Comparison of ENCODE assay signal across 1 cellular context in the genomic region with DNA sequence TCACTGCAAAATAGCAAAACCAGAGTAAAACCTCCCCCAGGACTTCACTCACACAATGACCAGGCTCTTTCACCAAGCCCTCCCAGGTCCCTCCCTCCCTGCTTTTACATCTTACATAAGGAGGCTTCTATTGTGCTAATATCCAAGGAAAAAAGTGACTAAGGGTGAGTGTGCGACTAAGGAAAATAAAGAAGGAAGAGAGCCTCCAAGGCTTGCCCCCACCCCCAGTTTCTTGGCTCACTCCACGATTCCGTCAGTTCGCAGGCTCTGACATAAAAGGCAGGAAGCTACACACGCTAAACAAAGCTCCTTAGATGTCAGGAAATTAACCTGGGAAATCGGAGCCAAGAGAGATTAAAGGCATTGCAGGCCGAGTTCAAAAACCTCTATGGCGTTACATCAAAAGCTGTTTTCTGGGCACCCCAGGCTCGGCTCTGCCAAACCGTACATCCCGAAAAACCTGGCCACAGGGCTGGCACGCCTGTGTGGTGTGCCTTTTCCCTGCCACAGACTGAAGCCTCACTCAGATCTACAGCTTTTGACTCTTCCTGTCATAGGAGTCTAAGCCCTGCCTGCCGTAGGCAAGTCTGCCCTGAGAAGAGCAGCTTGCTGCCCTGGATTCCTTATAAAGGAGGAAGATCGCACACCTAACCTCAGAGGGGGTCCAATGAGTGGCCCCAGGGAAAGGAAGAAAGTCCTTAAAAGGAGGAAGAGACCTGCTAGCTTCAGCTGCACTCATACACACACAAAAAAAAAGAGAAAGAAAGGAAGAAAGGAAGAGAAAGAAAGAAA.
TF ChIP-seq lines count a peak whose summit lies in the region.

No MANE protein-coding gene starts in this region.

TF ChIP-seq in neural cell, 6 proteins besides CTCF, POLR2A, EP300 and RAD21:
- TF ChIP-seq, protein P1, sequence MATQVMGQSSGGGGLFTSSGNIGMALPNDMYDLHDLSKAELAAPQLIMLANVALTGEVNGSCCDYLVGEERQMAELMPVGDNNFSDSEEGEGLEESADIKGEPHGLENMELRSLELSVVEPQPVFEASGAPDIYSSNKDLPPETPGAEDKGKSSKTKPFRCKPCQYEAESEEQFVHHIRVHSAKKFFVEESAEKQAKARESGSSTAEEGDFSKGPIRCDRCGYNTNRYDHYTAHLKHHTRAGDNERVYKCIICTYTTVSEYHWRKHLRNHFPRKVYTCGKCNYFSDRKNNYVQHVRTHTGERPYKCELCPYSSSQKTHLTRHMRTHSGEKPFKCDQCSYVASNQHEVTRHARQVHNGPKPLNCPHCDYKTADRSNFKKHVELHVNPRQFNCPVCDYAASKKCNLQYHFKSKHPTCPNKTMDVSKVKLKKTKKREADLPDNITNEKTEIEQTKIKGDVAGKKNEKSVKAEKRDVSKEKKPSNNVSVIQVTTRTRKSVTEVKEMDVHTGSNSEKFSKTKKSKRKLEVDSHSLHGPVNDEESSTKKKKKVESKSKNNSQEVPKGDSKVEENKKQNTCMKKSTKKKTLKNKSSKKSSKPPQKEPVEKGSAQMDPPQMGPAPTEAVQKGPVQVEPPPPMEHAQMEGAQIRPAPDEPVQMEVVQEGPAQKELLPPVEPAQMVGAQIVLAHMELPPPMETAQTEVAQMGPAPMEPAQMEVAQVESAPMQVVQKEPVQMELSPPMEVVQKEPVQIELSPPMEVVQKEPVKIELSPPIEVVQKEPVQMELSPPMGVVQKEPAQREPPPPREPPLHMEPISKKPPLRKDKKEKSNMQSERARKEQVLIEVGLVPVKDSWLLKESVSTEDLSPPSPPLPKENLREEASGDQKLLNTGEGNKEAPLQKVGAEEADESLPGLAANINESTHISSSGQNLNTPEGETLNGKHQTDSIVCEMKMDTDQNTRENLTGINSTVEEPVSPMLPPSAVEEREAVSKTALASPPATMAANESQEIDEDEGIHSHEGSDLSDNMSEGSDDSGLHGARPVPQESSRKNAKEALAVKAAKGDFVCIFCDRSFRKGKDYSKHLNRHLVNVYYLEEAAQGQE (IDR thresholded peaks at IDR 0.05; ENCODE audit: borderline replicate concordance): peak; percentile 18
- TF ChIP-seq SMC3 (conservative IDR thresholded peaks at IDR 0.05; ENCODE audit: poor library complexity): no peak
- no peak for TF ChIP-seq EZH2 (IDR thresholded peaks at IDR 0.05; ENCODE audit: borderline replicate concordance, insufficient read depth, low read length, poor library complexity, severe bottlenecking)
- no peak for TF ChIP-seq MXI1 (conservative IDR thresholded peaks at IDR 0.05; ENCODE audit: poor library complexity, severe bottlenecking)
- no peak for TF ChIP-seq TAF1 (IDR thresholded peaks at IDR 0.05; ENCODE audit: low read depth)
TF ChIP-seq in neural cell: peak in this region for 1.
